9 cellular contexts compared by ENCODE assay signal in genomic region chr2:54665436-54665856, GRCh38. TPM values are rescaled to one million over a fixed set of nuclear protein-coding genes. Genes with fewer than 3 reads are reported as not detected.
DNase-seq lines count a peak whose midpoint lies in the region; ATAC-seq and TF ChIP-seq lines count a peak whose summit lies in the region.
"Had no signal": no experiment of that assay in that cellular context is flagged by ENCODE, and none has a peak within 500 bp of the region (broad histone marks: within the 10 kb centered on the region; RNA-seq: fewer than 3 reads in every experiment).

No MANE protein-coding gene starts in this region.

- H3K27ac Mint-ChIP-seq in activated naive CD8-positive, alpha-beta T cell = peak overlapping the region; percentile 82

- peaks cover 25 to 37% (median 28%) of the 10 kb centered on the region in 3 donors for H3K4me1 ChIP-seq in skeletal muscle tissue (ENCODE audit: control insufficient read depth in 3 of 3, insufficient read depth in 3 of 3, low read length in 3 of 3)

- no peaks in the 10 kb centered on the region for H3K9me3 Mint-ChIP-seq in activated naive CD8-positive, alpha-beta T cell (ENCODE audit: low read depth)
- H3K9me3 Mint-ChIP-seq: IgD-negative memory B cell had no signal

- peak; percentile 77 for DNase-seq in NCI-H82 (lab: John Stamatoyannopoulos, UW)
- peak; percentile 30 for DNase-seq in hepatic stellate cell (ENCODE audit: low spot score)

- H3K4me1 Mint-ChIP-seq in activated naive CD8-positive, alpha-beta T cell (ENCODE audit: low read depth) = peaks cover 2% of the 10 kb centered on the region
- H3K4me1 Mint-ChIP-seq: IgD-negative memory B cell had no signal

- H3K36me3 Mint-ChIP-seq in activated naive CD8-positive, alpha-beta T cell = peaks cover 10% of the 10 kb centered on the region

- H3K9ac ChIP-seq in skeletal muscle tissue (ENCODE audit: low read depth in 1 of 3, low read length in 3 of 3) = no peak overlapping the region

- no peaks in the 10 kb centered on the region for H3K27me3 Mint-ChIP-seq in activated naive CD8-positive, alpha-beta T cell
- H3K27me3 Mint-ChIP-seq: IgD-negative memory B cell had no signal

- no peak overlapping the region for H3K4me3 ChIP-seq in skeletal muscle tissue (ENCODE audit: low read length in 3 of 3)

- H3K4me3 Mint-ChIP-seq in activated naive CD8-positive, alpha-beta T cell = no peak overlapping the region
- H3K4me3 Mint-ChIP-seq: IgD-negative memory B cell had no signal

- peak; percentile 65 for ATAC-seq in GM21529 (IDR thresholded peaks at IDR 0.05; ENCODE audit: unreplicated experiment)
- no peak for ATAC-seq in HG03521 (IDR thresholded peaks at IDR 0.05; ENCODE audit: unreplicated experiment)
- ATAC-seq in HG03045 (IDR thresholded peaks at IDR 0.05; ENCODE audit: unreplicated experiment) = no peak

- H3K27me3 ChIP-seq in skeletal muscle tissue (ENCODE audit: control insufficient read depth in 3 of 3, insufficient read depth in 3 of 3, low read length in 3 of 3) = no peaks in the 10 kb centered on the region

- no peaks in the 10 kb centered on the region for H3K9me3 ChIP-seq in skeletal muscle tissue (ENCODE audit: control insufficient read depth in 3 of 3, low read length in 3 of 3)

- peaks cover 48 to 70% (median 61%) of the 10 kb centered on the region in 3 donors for H3K36me3 ChIP-seq in skeletal muscle tissue (ENCODE audit: control insufficient read depth in 3 of 3, insufficient read depth in 3 of 3, low read length in 3 of 3)

- H3K27ac ChIP-seq in C4-2B (no peak overlapping the region), skeletal muscle tissue (ENCODE audit: low read depth, low read length) (peak overlapping the region; percentile 68)

- TF ChIP-seq CTCF in C4-2B (conservative IDR thresholded peaks at IDR 0.05) = peak; percentile 45

RNA-seq across cellular contexts. Expression of gene EML6, which starts 58.0 kb away (rescaled TPM):
- total RNA-seq in skeletal muscle tissue = 10.4 TPM
